In genomic region chr2:3110555-3110954, GRCh38 we compare ENCODE assay signal across 20 cellular contexts.
"Had no signal": no experiment of that assay in that cellular context is flagged by ENCODE, and none has a peak within 500 bp of the region (broad histone marks: within the 10 kb centered on the region; RNA-seq: fewer than 3 reads in every experiment).

No MANE protein-coding gene starts in this region.

- H3K4me3 ChIP-seq: colonic mucosa, heart right ventricle, sigmoid colon, skin epidermis, testis, transverse colon had no signal

- DNase-seq: effector CD4-positive, alpha-beta T cell; endodermal cell; erythroblast; heart right ventricle; hypothalamus; kidney glomerular epithelial cell; mesendoderm; naive thymus-derived CD8-positive, alpha-beta T cell; stimulated activated CD4-positive, alpha-beta T cell treated with anti-CD3 and anti-CD28 coated beads, Interleukin-2, amount 100 ng/mL, for 24 hours; stimulated activated CD4-positive, alpha-beta T cell treated with anti-CD3 and anti-CD28 coated beads, Interleukin-4, amount 100 ng/mL, for 4 hours; stimulated activated naive B cell treated with anti-CD40 and anti-IgM and Interleukin-4, amounts not matched to agents 10 μg/mL and 1 μg/mL and 100 μg/mL, for 72 hours; stimulated activated naive CD8-positive, alpha-beta T cell treated with anti-CD3 and anti-CD28 coated beads, Interleukin-15, amount 100 ng/mL, for 72 hours; transverse colon had no signal

- H3K36me3 ChIP-seq: colonic mucosa, heart right ventricle, sigmoid colon, transverse colon had no signal

- H3K27me3 Mint-ChIP-seq: stimulated activated naive B cell treated with anti-CD40 and anti-IgM and Interleukin-4, amounts not matched to agents 10 μg/mL and 1 μg/mL and 100 μg/mL, for 72 hours; stimulated activated naive CD8-positive, alpha-beta T cell treated with anti-CD3 and anti-CD28 coated beads, Interleukin-15, amount 100 ng/mL, for 72 hours had no signal

- H3K9me3 Mint-ChIP-seq: stimulated activated naive B cell treated with anti-CD40 and anti-IgM and Interleukin-4, amounts not matched to agents 10 μg/mL and 1 μg/mL and 100 μg/mL, for 72 hours; stimulated activated naive CD8-positive, alpha-beta T cell treated with anti-CD3 and anti-CD28 coated beads, Interleukin-15, amount 100 ng/mL, for 72 hours had no signal

- H3K27ac Mint-ChIP-seq: endodermal cell; naive thymus-derived CD8-positive, alpha-beta T cell; stimulated activated naive B cell treated with anti-CD40 and anti-IgM and Interleukin-4, amounts not matched to agents 10 μg/mL and 1 μg/mL and 100 μg/mL, for 72 hours; stimulated activated naive CD8-positive, alpha-beta T cell treated with anti-CD3 and anti-CD28 coated beads, Interleukin-15, amount 100 ng/mL, for 72 hours had no signal

- H3K4me1 ChIP-seq: colonic mucosa, heart right ventricle, sigmoid colon, testis, transverse colon had no signal

- H3K27ac ChIP-seq: colonic mucosa, heart right ventricle, sigmoid colon, skin epidermis, testis, transverse colon had no signal

- H3K4me3 Mint-ChIP-seq: endodermal cell; naive thymus-derived CD8-positive, alpha-beta T cell; stimulated activated naive B cell treated with anti-CD40 and anti-IgM and Interleukin-4, amounts not matched to agents 10 μg/mL and 1 μg/mL and 100 μg/mL, for 72 hours; stimulated activated naive CD8-positive, alpha-beta T cell treated with anti-CD3 and anti-CD28 coated beads, Interleukin-15, amount 100 ng/mL, for 72 hours had no signal

- H3K27me3 ChIP-seq: colonic mucosa, sigmoid colon, testis, transverse colon had no signal

- ATAC-seq: heart right ventricle; naive thymus-derived CD8-positive, alpha-beta T cell; stimulated activated naive B cell treated with anti-CD40 and anti-IgM and Interleukin-4, amounts not matched to agents 10 μg/mL and 1 μg/mL and 100 μg/mL, for 72 hours; stimulated activated naive CD8-positive, alpha-beta T cell treated with anti-CD3 and anti-CD28 coated beads, Interleukin-15, amount 100 ng/mL, for 72 hours had no signal

- H3K4me1 Mint-ChIP-seq: naive thymus-derived CD8-positive, alpha-beta T cell; stimulated activated naive CD8-positive, alpha-beta T cell treated with anti-CD3 and anti-CD28 coated beads, Interleukin-15, amount 100 ng/mL, for 72 hours had no signal

- H3K9me3 ChIP-seq: colonic mucosa, heart right ventricle, sigmoid colon, testis, transverse colon had no signal

- H3K36me3 Mint-ChIP-seq: stimulated activated naive B cell treated with anti-CD40 and anti-IgM and Interleukin-4, amounts not matched to agents 10 μg/mL and 1 μg/mL and 100 μg/mL, for 72 hours had no signal

- FAIRE-seq: endothelial cell of umbilical vein, frontal cortex, islet of Langerhans had no signal
